ENCODE assay signal across 8 cellular contexts in the genomic region with DNA sequence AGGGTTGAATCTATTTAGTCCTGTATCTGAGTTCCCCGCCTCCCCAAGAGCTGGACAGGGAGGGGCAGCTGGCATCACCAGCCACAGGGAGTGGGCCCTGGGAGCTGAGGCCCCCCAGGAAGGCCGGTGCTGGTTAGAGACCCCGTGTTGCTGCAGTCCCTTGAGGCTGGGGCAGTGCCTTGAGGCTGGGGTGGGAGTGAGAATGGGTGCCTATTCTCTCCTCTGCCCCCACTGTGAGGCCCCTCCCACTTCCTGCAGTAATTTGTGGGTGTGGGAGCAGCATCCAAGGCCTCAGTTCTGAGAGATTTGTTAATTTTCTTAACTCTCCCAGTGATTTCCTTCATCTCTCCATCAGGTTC. TPM values are rescaled to one million over a fixed set of nuclear protein-coding genes. Genes with fewer than 3 reads are reported as not detected.
DNase-seq lines count a peak whose midpoint lies in the region; ATAC-seq and TF ChIP-seq lines count a peak whose summit lies in the region.

No MANE protein-coding gene starts in this region.

- no peak overlapping the region for H3K18ac ChIP-seq in mesendoderm (ENCODE audit: low read length)

- no peak overlapping the region for H2BK5ac ChIP-seq in mesendoderm (ENCODE audit: low read length)

- H3K4me1 ChIP-seq in CD8-positive, alpha-beta memory T cell (ENCODE audit: insufficient read depth, low read length) = peaks cover 66% of the 10 kb centered on the region
- H3K4me1 ChIP-seq in RWPE2 (ENCODE audit: insufficient read depth, poor library complexity, severe bottlenecking) (peaks cover 25% of the 10 kb centered on the region), mesendoderm (ENCODE audit: control insufficient read depth, low read depth, low read length) (peaks cover 14% of the 10 kb centered on the region)

- no peak overlapping the region for H2AK5ac ChIP-seq in mesendoderm (ENCODE audit: low read length)

- H3K27ac Mint-ChIP-seq in CD8-positive, alpha-beta memory T cell = peak overlapping the region; percentile 85 to 100 (median 96)
- H3K27ac Mint-ChIP-seq in brain (peak overlapping the region; percentile 79 to 95 (median 94)), nephron progenitor cell (peak overlapping the region; percentile 69)

- H3K36me3 Mint-ChIP-seq in CD8-positive, alpha-beta memory T cell = peaks cover 0 to 11% (median 2%) of the 10 kb centered on the region in 3 donors
- H3K36me3 Mint-ChIP-seq in brain (peaks cover 12% of the 10 kb centered on the region), nephron progenitor cell (ENCODE audit: low read depth) (peaks cover 11% of the 10 kb centered on the region)

- H2BK15ac ChIP-seq in mesendoderm (replicated peaks; ENCODE audit: low read depth) = no peak overlapping the region

- H3K27ac ChIP-seq in CD8-positive, alpha-beta memory T cell (ENCODE audit: low read depth, low read length) = peak overlapping the region; percentile 87
- H3K27ac ChIP-seq in RWPE2 (ENCODE audit: poor library complexity, severe bottlenecking) = peak overlapping the region; percentile 98
- H3K27ac ChIP-seq in mesendoderm (ENCODE audit: low read depth, low read length) = no peak overlapping the region

- no peak overlapping the region for H3K9ac ChIP-seq in mesendoderm (ENCODE audit: low read length)

- H3K56ac ChIP-seq in mesendoderm (ENCODE audit: low read length) = no peak overlapping the region

- H3K9me3 Mint-ChIP-seq in CD8-positive, alpha-beta memory T cell = no peaks in the 10 kb centered on the region
- peaks cover 0 to 6% (median 2%) of the 10 kb centered on the region in 5 experiments for H3K9me3 Mint-ChIP-seq in brain
- H3K9me3 Mint-ChIP-seq in nephron progenitor cell = peaks cover 12% of the 10 kb centered on the region

- no peak overlapping the region for H4K8ac ChIP-seq in mesendoderm (ENCODE audit: low read depth, low read length)

- WGBS in mesendoderm (ENCODE audit: extremely low coverage, insufficient coverage, low lambda C conversion rate) = no CpG with 5 or more reads among the region's 3 CpGs

- no peaks in the 10 kb centered on the region for H3K79me2 ChIP-seq in mesendoderm (ENCODE audit: control insufficient read depth, insufficient read depth, low read length)

- H3K79me1 ChIP-seq in mesendoderm (ENCODE audit: low read length) = no peaks in the 10 kb centered on the region

- no peaks in the 10 kb centered on the region for H3K27me3 ChIP-seq in CD8-positive, alpha-beta memory T cell (ENCODE audit: insufficient read depth, low read length, poor library complexity, severe bottlenecking)
- H3K27me3 ChIP-seq in RWPE2 (ENCODE audit: insufficient read depth, poor library complexity, severe bottlenecking) (no peaks in the 10 kb centered on the region), mesendoderm (ENCODE audit: insufficient read depth, low read length, poor library complexity) (no peaks in the 10 kb centered on the region)

- CTCF ChIA-PET in CD8-positive, alpha-beta memory T cell (lab: Charles Lee) = interaction anchor here (1.0 to 4.2 kb wide), 3 partner anchors 9 to 134 kb away, joined by 6 to 190 read pairs (median 79); no protein-coding TSS in a partner anchor

- no peak overlapping the region for H3K4ac ChIP-seq in mesendoderm (ENCODE audit: low read depth, low read length)

- H3K4me3 ChIP-seq in CD8-positive, alpha-beta memory T cell (ENCODE audit: low read length) = peak overlapping the region; percentile 60
- H3K4me3 ChIP-seq in RWPE2 (ENCODE audit: severe bottlenecking) = no peak overlapping the region
- H3K4me3 ChIP-seq in mesendoderm (ENCODE audit: low read length) = no peak overlapping the region

- H3K4me3 Mint-ChIP-seq in CD8-positive, alpha-beta memory T cell = peak overlapping the region; percentile 67 to 79 (median 75)
- H3K4me3 Mint-ChIP-seq in brain (peak overlapping the region; percentile 28 to 70 (median 34)), nephron progenitor cell (no peak overlapping the region)

- H3K9me3 ChIP-seq in CD8-positive, alpha-beta memory T cell (ENCODE audit: low read length) = no peaks in the 10 kb centered on the region
- no peaks in the 10 kb centered on the region for H3K9me3 ChIP-seq in RWPE2 (ENCODE audit: severe bottlenecking)

- no peak overlapping the region for H3K4me2 ChIP-seq in mesendoderm (ENCODE audit: low read length)

- ATAC-seq in RWPE2 (ENCODE audit: low read depth) (no peak), GM18861 (IDR thresholded peaks at IDR 0.05; ENCODE audit: unreplicated experiment) (no peak), GM18858 (IDR thresholded peaks at IDR 0.05; ENCODE audit: unreplicated experiment) (no peak)

- POLR2A ChIA-PET in CD8-positive, alpha-beta memory T cell (lab: Charles Lee) = interaction anchor here (0.6 to 4.0 kb wide), 4 partner anchors 8 to 74 kb away, joined by 5 to 43 read pairs (median 9); partner anchors contain the start of gene THRAP3

- no peak overlapping the region for H4K5ac ChIP-seq in mesendoderm (ENCODE audit: low read length)

- H3K4me1 Mint-ChIP-seq in CD8-positive, alpha-beta memory T cell = peaks cover 67 to 81% (median 72%) of the 10 kb centered on the region in 3 donors
- H3K4me1 Mint-ChIP-seq in brain (peaks cover 81% of the 10 kb centered on the region), nephron progenitor cell (peaks cover 75% of the 10 kb centered on the region)

- H3K23ac ChIP-seq in mesendoderm (ENCODE audit: low read length) = no peak overlapping the region

- H3K27me3 Mint-ChIP-seq in CD8-positive, alpha-beta memory T cell = peaks cover 0 to 1% of the 10 kb centered on the region in 2 donors
- peaks cover 10% of the 10 kb centered on the region for H3K27me3 Mint-ChIP-seq in brain
- peaks cover 9% of the 10 kb centered on the region for H3K27me3 Mint-ChIP-seq in nephron progenitor cell (ENCODE audit: low read depth, poor library complexity)

- TF ChIP-seq CTCF in RWPE2 (IDR thresholded peaks at IDR 0.05; ENCODE audit: poor library complexity, severe bottlenecking) = no peak
- TF ChIP-seq CTCF in brain (conservative IDR thresholded peaks at IDR 0.05) = no peak
- TF ChIP-seq CTCF in nephron progenitor cell (IDR thresholded peaks at IDR 0.05) = no peak

- H3K36me3 ChIP-seq in CD8-positive, alpha-beta memory T cell (ENCODE audit: insufficient read depth, low read length) = no peaks in the 10 kb centered on the region
- peaks cover 3% of the 10 kb centered on the region; the same call in 1 of the 2 replicates for H3K36me3 ChIP-seq in RWPE2 (ENCODE audit: low read depth)
- no peaks in the 10 kb centered on the region for H3K36me3 ChIP-seq in mesendoderm (ENCODE audit: control insufficient read depth, insufficient read depth, low read length)

- H2BK120ac ChIP-seq in mesendoderm (ENCODE audit: low read depth, low read length) = no peak overlapping the region

- DNase-seq in CD8-positive, alpha-beta memory T cell = peak; percentile 50 to 74 (median 61)
- no peak for DNase-seq in RWPE2 (ENCODE audit: low spot score)
- DNase-seq in nephron progenitor cell = no peak
- DNase-seq in mesendoderm = no peak
- DNase-seq in NCI-H2107 (lab: John Stamatoyannopoulos, UW) = no peak

RNA-seq across cellular contexts. Expression of gene TRAPPC3, which starts 2.5 kb away (rescaled TPM):
- total RNA-seq in CD8-positive, alpha-beta memory T cell = 10 to 100 TPM; 61.7 to 63.1 TPM
- polyA plus RNA-seq in CD8-positive, alpha-beta memory T cell = 117 TPM
- 105 TPM for polyA plus RNA-seq in brain (ENCODE audit: insufficient read depth, low read depth, low replicate concordance)
- 40.2 TPM for polyA plus RNA-seq in mesendoderm (2013, experiment 1 of 2)
- 41.3 TPM for polyA plus RNA-seq in mesendoderm (2013, experiment 2 of 2)

RNA-seq across cellular contexts. Expression of gene MAP7D1, which starts 4.1 kb away (rescaled TPM):
- total RNA-seq in CD8-positive, alpha-beta memory T cell = 100 to 1,000 TPM; 183 to 185 TPM
- 55.4 TPM for polyA plus RNA-seq in CD8-positive, alpha-beta memory T cell
- 244 TPM for polyA plus RNA-seq in brain (ENCODE audit: insufficient read depth, low read depth, low replicate concordance)
- polyA plus RNA-seq in mesendoderm (2013, experiment 1 of 2) = 38.9 TPM
- 40.0 TPM for polyA plus RNA-seq in mesendoderm (2013, experiment 2 of 2)

RNA-seq across cellular contexts. Expression of gene COL8A2, which starts 26.8 kb away (rescaled TPM):
- total RNA-seq in CD8-positive, alpha-beta memory T cell = under 1 TPM; 0.07 to 0.18 TPM
- polyA plus RNA-seq in CD8-positive, alpha-beta memory T cell = not detected
- 1.8 TPM for polyA plus RNA-seq in brain (ENCODE audit: insufficient read depth, low read depth, low replicate concordance)
- 0.49 TPM for polyA plus RNA-seq in mesendoderm (2013, experiment 1 of 2)
- polyA plus RNA-seq in mesendoderm (2013, experiment 2 of 2) = 0.50 TPM

Comparison
In these comparisons a context has a peak if more than half of its experiments do, and no peak if none do; other contexts are left out.
1. DNase-seq: peak in CD8-positive, alpha-beta memory T cell (5 of 5); none in RWPE2 (single experiment), nephron progenitor cell (single experiment), mesendoderm (single experiment) and NCI-H2107 (single experiment).
2. Peak in every context shown above with its lines, with median percentiles within 50 percentile points of each other: H3K27ac Mint-ChIP-seq.